In genomic region chr10:29791773-29792172, GRCh38 we compare ENCODE assay signal across 2 cellular contexts.
TF ChIP-seq lines count a peak whose summit lies in the region.

No MANE protein-coding gene starts in this region.

TF ChIP-seq in IMR-90, 13 proteins besides CTCF, POLR2A, EP300 and RAD21:
- no peak for TF ChIP-seq SMC3 (IDR thresholded peaks at IDR 0.05; ENCODE audit: low read depth, low read length)
- TF ChIP-seq, protein P1, sequence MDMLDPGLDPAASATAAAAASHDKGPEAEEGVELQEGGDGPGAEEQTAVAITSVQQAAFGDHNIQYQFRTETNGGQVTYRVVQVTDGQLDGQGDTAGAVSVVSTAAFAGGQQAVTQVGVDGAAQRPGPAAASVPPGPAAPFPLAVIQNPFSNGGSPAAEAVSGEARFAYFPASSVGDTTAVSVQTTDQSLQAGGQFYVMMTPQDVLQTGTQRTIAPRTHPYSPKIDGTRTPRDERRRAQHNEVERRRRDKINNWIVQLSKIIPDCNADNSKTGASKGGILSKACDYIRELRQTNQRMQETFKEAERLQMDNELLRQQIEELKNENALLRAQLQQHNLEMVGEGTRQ (IDR thresholded peaks at IDR 0.05; ENCODE audit: low read depth, low read length): no peak

TF ChIP-seq in SK-N-SH, 30 proteins besides CTCF, POLR2A, EP300 and RAD21:
- TF ChIP-seq GATA2 (CRISPR knock-in tag; IDR thresholded peaks at IDR 0.05) (no peak), GABPA (IDR thresholded peaks at IDR 0.05; ENCODE audit: low read depth) (no peak), MAX (IDR thresholded peaks at IDR 0.05; ENCODE audit: low read depth) (no peak), FOSL2 (IDR thresholded peaks at IDR 0.05; ENCODE audit: borderline replicate concordance, low read depth) (no peak), FOXJ3 (CRISPR knock-in tag; IDR thresholded peaks at IDR 0.05) (no peak), ELF1 (IDR thresholded peaks at IDR 0.05) (no peak), IRF3 (IDR thresholded peaks at IDR 0.05; ENCODE audit: low read depth, low read length) (no peak), CHD2 (IDR thresholded peaks at IDR 0.05; ENCODE audit: low read length, partially characterized antibody) (no peak), RFX5 (IDR thresholded peaks at IDR 0.05; ENCODE audit: low read length) (no peak), MEF2A (IDR thresholded peaks at IDR 0.05; ENCODE audit: borderline replicate concordance, low read depth) (no peak), YY1 (IDR thresholded peaks at IDR 0.05; ENCODE audit: low read depth) (no peak), RXRA (IDR thresholded peaks at IDR 0.05; ENCODE audit: borderline replicate concordance, low read depth) (no peak), MXI1 (IDR thresholded peaks at IDR 0.05; ENCODE audit: low read depth, low read length) (no peak), TCF12 (IDR thresholded peaks at IDR 0.05) (no peak), EZH2phosphoT487 (IDR thresholded peaks at IDR 0.05; ENCODE audit: borderline replicate concordance, low read depth) (no peak), NFIC (IDR thresholded peaks at IDR 0.05; ENCODE audit: borderline replicate concordance) (no peak)
- TF ChIP-seq, protein P1 (IDR thresholded peaks at IDR 0.05; ENCODE audit: borderline replicate concordance, low read depth, low read length): no peak
